Comparison of ENCODE assay signal across 13 cellular contexts in genomic region chr11:116834535-116835041, GRCh38. TPM values are rescaled to one million over a fixed set of nuclear protein-coding genes. Genes with fewer than 3 reads are reported as not detected.
DNase-seq lines count a peak whose midpoint lies in the region; ATAC-seq and TF ChIP-seq lines count a peak whose summit lies in the region.
"Not testable (repeated sequence)": the region's sequence is repeated elsewhere in the genome, so short reads cannot be mapped to it uniquely, and the experiment has no call there.
"Had no signal": no experiment of that assay in that cellular context is flagged by ENCODE, and none has a peak within 500 bp of the region (broad histone marks: within the 10 kb centered on the region; RNA-seq: fewer than 3 reads in every experiment).

No MANE protein-coding gene starts in this region.

- H3K4me3 Mint-ChIP-seq in CD4-positive, CD25-positive, alpha-beta regulatory T cell = peak overlapping the region; percentile 39 to 71 (median 58)
- peak overlapping the region; percentile 72 for H3K4me3 Mint-ChIP-seq in activated CD8-positive, alpha-beta T cell treated with anti-CD3 and anti-CD28 coated beads for 36 hours
- peak overlapping the region; percentile 77 for H3K4me3 Mint-ChIP-seq in activated naive CD8-positive, alpha-beta T cell treated with anti-CD3 and anti-CD28 coated beads for 36 hours
- H3K4me3 Mint-ChIP-seq in type B pancreatic cell = peak overlapping the region; percentile 74

- H3K4me3 ChIP-seq in CD4-positive, CD25-positive, alpha-beta regulatory T cell (ENCODE audit: low read depth, low read length); gastroesophageal sphincter; lower lobe of right lung; ovary: not testable (repeated sequence)
- peak overlapping the region; percentile 85 for H3K4me3 ChIP-seq in NB4 (ENCODE audit: low read depth, low read length)

- H3K36me3 ChIP-seq in CD4-positive, CD25-positive, alpha-beta regulatory T cell (ENCODE audit: control insufficient read depth, insufficient read depth, low read length); gastroesophageal sphincter; lower lobe of right lung; ovary: not testable (repeated sequence)

- not testable (repeated sequence) for H3K9me3 Mint-ChIP-seq in CD4-positive, CD25-positive, alpha-beta regulatory T cell; activated CD8-positive, alpha-beta T cell treated with anti-CD3 and anti-CD28 coated beads for 36 hours; activated naive CD8-positive, alpha-beta T cell treated with anti-CD3 and anti-CD28 coated beads for 36 hours; type B pancreatic cell

- peak overlapping the region in 2 of 3 donors; percentile 64 to 69 for H3K27ac Mint-ChIP-seq in CD4-positive, CD25-positive, alpha-beta regulatory T cell
- H3K27ac Mint-ChIP-seq in activated CD8-positive, alpha-beta T cell treated with anti-CD3 and anti-CD28 coated beads for 36 hours; activated naive CD8-positive, alpha-beta T cell treated with anti-CD3 and anti-CD28 coated beads for 36 hours: not testable (repeated sequence)
- H3K27ac Mint-ChIP-seq in type B pancreatic cell = peak overlapping the region; percentile 38

- POLR2A ChIA-PET in activated CD8-positive, alpha-beta T cell treated with anti-CD3 and anti-CD28 coated beads for 36 hours (lab: Charles Lee) = interaction anchor here (1.8 kb wide), 1 partner anchor 63 kb away, joined by 7 read pairs; no protein-coding TSS in a partner anchor

- not testable (repeated sequence) for H3K27ac ChIP-seq in CD4-positive, CD25-positive, alpha-beta regulatory T cell (ENCODE audit: insufficient read depth, low read length, poor library complexity, severe bottlenecking)
- H3K27ac ChIP-seq in gastroesophageal sphincter (peak overlapping the region in 3 of 4 donors; percentile 85 to 89 (median 88)), lower lobe of right lung (peak overlapping the region; percentile 88), ovary (peak overlapping the region; percentile 63 to 80)

- TF ChIP-seq CTCF in NB4 (IDR thresholded peaks at IDR 0.05; ENCODE audit: low read depth, low read length); activated CD8-positive, alpha-beta T cell treated with anti-CD3 and anti-CD28 coated beads for 36 hours (IDR thresholded peaks at IDR 0.05); gastroesophageal sphincter (IDR thresholded peaks at IDR 0.05); lower lobe of right lung (IDR thresholded peaks at IDR 0.05); ovary (IDR thresholded peaks at IDR 0.05); type B pancreatic cell (conservative IDR thresholded peaks at IDR 0.05): not testable (repeated sequence)

- H3K4me1 Mint-ChIP-seq in CD4-positive, CD25-positive, alpha-beta regulatory T cell = peaks cover 0 to 23% (median 11%) of the 10 kb centered on the region in 4 donors
- not testable (repeated sequence) for H3K4me1 Mint-ChIP-seq in activated CD8-positive, alpha-beta T cell treated with anti-CD3 and anti-CD28 coated beads for 36 hours (ENCODE audit: low read depth); activated naive CD8-positive, alpha-beta T cell treated with anti-CD3 and anti-CD28 coated beads for 36 hours; type B pancreatic cell (ENCODE audit: unreplicated experiment)

- not testable (repeated sequence) for TF ChIP-seq EP300 in gastroesophageal sphincter (IDR thresholded peaks at IDR 0.05); ovary (IDR thresholded peaks at IDR 0.05)

- H3K9me3 ChIP-seq in CD4-positive, CD25-positive, alpha-beta regulatory T cell (ENCODE audit: control insufficient read depth in 2 of 2, low read length in 2 of 2); gastroesophageal sphincter; lower lobe of right lung; ovary: not testable (repeated sequence)

- 76% methylated on average over 5 of the region's 13 CpGs; no CpG with 5 or more reads in 1 of the 2 donors for WGBS in gastroesophageal sphincter (ENCODE audit: low coverage in 1 of 2), 2 donors
- 79 to 88% (median 80%) methylated on average over 13 of the region's 13 CpGs for WGBS in ovary, 3 donors

- not testable (repeated sequence) for DNase-seq in CD4-positive, CD25-positive, alpha-beta regulatory T cell; NB4 (ENCODE audit: low read depth); activated CD8-positive, alpha-beta T cell treated with anti-CD3 and anti-CD28 coated beads for 36 hours; activated naive CD8-positive, alpha-beta T cell treated with anti-CD3 and anti-CD28 coated beads for 36 hours; lower lobe of right lung; ovary; type B pancreatic cell (ENCODE audit: extremely low spot score, unreplicated experiment)

- CTCF ChIA-PET in activated CD8-positive, alpha-beta T cell treated with anti-CD3 and anti-CD28 coated beads for 36 hours (lab: Charles Lee) = interaction anchor here (1.8 to 4.3 kb wide), 5 partner anchors 18 to 392 kb away, joined by 5 to 167 read pairs (median 14); partner anchors contain the start of genes APOA5 and ZPR1

- not testable (repeated sequence) for TF ChIP-seq POLR2A in NB4 (IDR thresholded peaks at IDR 0.05; ENCODE audit: extremely low read depth, insufficient read length); gastroesophageal sphincter (IDR thresholded peaks at IDR 0.05); ovary (IDR thresholded peaks at IDR 0.05)

- ATAC-seq in CD4-positive, CD25-positive, alpha-beta regulatory T cell (ENCODE audit: low read depth in 2 of 2); activated CD8-positive, alpha-beta T cell treated with anti-CD3 and anti-CD28 coated beads for 36 hours; gastroesophageal sphincter; lower lobe of right lung: not testable (repeated sequence)

- H3K36me3 Mint-ChIP-seq in CD4-positive, CD25-positive, alpha-beta regulatory T cell; activated CD8-positive, alpha-beta T cell treated with anti-CD3 and anti-CD28 coated beads for 36 hours (ENCODE audit: low read depth); activated naive CD8-positive, alpha-beta T cell treated with anti-CD3 and anti-CD28 coated beads for 36 hours; type B pancreatic cell: not testable (repeated sequence)

- H3K27me3 ChIP-seq in CD4-positive, CD25-positive, alpha-beta regulatory T cell (ENCODE audit: control insufficient read depth, insufficient read depth, low read length); gastroesophageal sphincter; lower lobe of right lung (ENCODE audit: low read depth); ovary: not testable (repeated sequence)

- intact Hi-C loops in activated CD8-positive, alpha-beta T cell treated with anti-CD3 and anti-CD28 coated beads for 36 hours (cut with micrococcal nuclease) = loop anchor here (5.0 kb wide), 1 partner anchor 42 kb away; the partner anchor contains the start of gene APOA5
- intact Hi-C loops in lower lobe of right lung (cut with DNase I) = not testable (repeated sequence)
- intact Hi-C loops in ovary (cut with DNase I) = loop anchor here (5.0 kb wide), 1 partner anchor 42 kb away; the partner anchor contains the start of gene APOA5 (in 4 of the 4)

- H3K27me3 Mint-ChIP-seq in CD4-positive, CD25-positive, alpha-beta regulatory T cell; activated CD8-positive, alpha-beta T cell treated with anti-CD3 and anti-CD28 coated beads for 36 hours; activated naive CD8-positive, alpha-beta T cell treated with anti-CD3 and anti-CD28 coated beads for 36 hours; type B pancreatic cell: not testable (repeated sequence)

- H3K4me1 ChIP-seq in CD4-positive, CD25-positive, alpha-beta regulatory T cell (ENCODE audit: control insufficient read depth, insufficient read depth, low read length, poor library complexity, severe bottlenecking) = peaks cover 10% of the 10 kb centered on the region
- peaks cover 0 to 36% (median 8%) of the 10 kb centered on the region in 3 donors for H3K4me1 ChIP-seq in gastroesophageal sphincter
- H3K4me1 ChIP-seq in lower lobe of right lung = peaks cover 35% of the 10 kb centered on the region
- peaks cover 26% of the 10 kb centered on the region for H3K4me1 ChIP-seq in ovary (ENCODE audit: insufficient read depth)

RNA-seq across cellular contexts. Expression of gene APOA1, which starts 2.8 kb away (rescaled TPM):
- not detected for total RNA-seq in CD4-positive, CD25-positive, alpha-beta regulatory T cell
- under 1 TPM in 1 of 4 donors, not detected in 3; 0.34 TPM for polyA plus RNA-seq in CD4-positive, CD25-positive, alpha-beta regulatory T cell
- total RNA-seq in activated CD8-positive, alpha-beta T cell treated with anti-CD3 and anti-CD28 coated beads for 36 hours = not detected
- under 1 TPM in 1 of 2 experiments, not detected in 1; 0.33 TPM for total RNA-seq in activated naive CD8-positive, alpha-beta T cell treated with anti-CD3 and anti-CD28 coated beads for 36 hours
- total RNA-seq in gastroesophageal sphincter = 1 to 10 TPM in 1 of 4 donors, not detected in 3; 1.3 TPM
- total RNA-seq in lower lobe of right lung = 3.7 TPM
- total RNA-seq in ovary = 10 to 100 TPM in 5 of 7 donors, 1 to 10 TPM in 2; 5.3 to 39.9 (median 19.0) TPM
- 10 to 100 TPM; 10.8 to 42.8 TPM for polyA plus RNA-seq in ovary
- total RNA-seq in type B pancreatic cell (ENCODE audit: low replicate concordance) = 116 and 626 TPM in 2 replicates
- total RNA-seq: G401, subcutaneous adipose tissue had no signal

RNA-seq across cellular contexts. Expression of gene APOC3, which starts 4.9 kb away (rescaled TPM):
- not detected for total RNA-seq in CD4-positive, CD25-positive, alpha-beta regulatory T cell
- polyA plus RNA-seq in CD4-positive, CD25-positive, alpha-beta regulatory T cell = not detected
- total RNA-seq in activated CD8-positive, alpha-beta T cell treated with anti-CD3 and anti-CD28 coated beads for 36 hours = not detected
- total RNA-seq in activated naive CD8-positive, alpha-beta T cell treated with anti-CD3 and anti-CD28 coated beads for 36 hours = not detected
- total RNA-seq in gastroesophageal sphincter (1 to 10 TPM in 1 of 4 donors, not detected in 3; 1.1 TPM), lower lobe of right lung (not detected), ovary (10 to 100 TPM in 1 of 7 donors, 1 to 10 TPM in 2, not detected in 4; 2.7 to 18.0 (median 4.3) TPM), type B pancreatic cell (ENCODE audit: low replicate concordance) (21.6 and 54.4 TPM in 2 replicates)
- polyA plus RNA-seq in ovary = not detected
- total RNA-seq: cardiac septum; dermis blood vessel endothelial cell; G401; subcutaneous adipose tissue; T-helper 2 cell treated with Interferon-gamma antibody and Interleukin-4, amounts not matched to agents 100 ng/mL and 5 ng/mL, for 36 hours had no signal

RNA-seq across cellular contexts. Expression of gene APOA4, which starts 11.5 kb away (rescaled TPM):
- total RNA-seq in CD4-positive, CD25-positive, alpha-beta regulatory T cell = not detected
- polyA plus RNA-seq in CD4-positive, CD25-positive, alpha-beta regulatory T cell = not detected
- not detected for total RNA-seq in activated CD8-positive, alpha-beta T cell treated with anti-CD3 and anti-CD28 coated beads for 36 hours
- total RNA-seq in activated naive CD8-positive, alpha-beta T cell treated with anti-CD3 and anti-CD28 coated beads for 36 hours = not detected
- total RNA-seq in gastroesophageal sphincter (under 1 TPM in 1 of 4 donors, not detected in 3; 0.19 TPM), lower lobe of right lung (not detected), ovary (10 to 100 TPM in 1 of 7 donors, not detected in 6; 41.7 TPM), type B pancreatic cell (ENCODE audit: low replicate concordance) (21.7 and 88.5 TPM in 2 replicates)
- under 1 TPM in 1 of 2 donors, not detected in 1; 0.19 TPM for polyA plus RNA-seq in ovary
- total RNA-seq: cardiac septum; dermis blood vessel endothelial cell; G401; subcutaneous adipose tissue; T-helper 2 cell treated with Interferon-gamma antibody and Interleukin-4, amounts not matched to agents 100 ng/mL and 5 ng/mL, for 36 hours had no signal

RNA-seq across cellular contexts. Expression of gene APOA5, which starts 42.9 kb away (rescaled TPM):
- total RNA-seq in CD4-positive, CD25-positive, alpha-beta regulatory T cell = not detected
- not detected for polyA plus RNA-seq in CD4-positive, CD25-positive, alpha-beta regulatory T cell
- total RNA-seq in activated CD8-positive, alpha-beta T cell treated with anti-CD3 and anti-CD28 coated beads for 36 hours = not detected
- total RNA-seq in activated naive CD8-positive, alpha-beta T cell treated with anti-CD3 and anti-CD28 coated beads for 36 hours = not detected
- not detected for total RNA-seq in gastroesophageal sphincter
- 0.41 TPM for total RNA-seq in lower lobe of right lung
- total RNA-seq in ovary = under 1 TPM in 2 of 7 donors, not detected in 5; 0.35 to 0.43 TPM
- polyA plus RNA-seq in ovary = not detected
- total RNA-seq in type B pancreatic cell (ENCODE audit: low replicate concordance) = 0.95 TPM in 1 of 2 replicates, not detected in the other
- total RNA-seq: cardiac septum; dermis blood vessel endothelial cell; G401; subcutaneous adipose tissue; T-helper 2 cell treated with Interferon-gamma antibody and Interleukin-4, amounts not matched to agents 100 ng/mL and 5 ng/mL, for 36 hours had no signal

RNA-seq across cellular contexts. Expression of gene ZPR1, which starts 46.8 kb away (rescaled TPM):
- 99.8 TPM for total RNA-seq in CD4-positive, CD25-positive, alpha-beta regulatory T cell
- 10 to 100 TPM; 43.4 to 53.1 (median 44.5) TPM for polyA plus RNA-seq in CD4-positive, CD25-positive, alpha-beta regulatory T cell
- 10 to 100 TPM; 89.9 TPM for total RNA-seq in activated CD8-positive, alpha-beta T cell treated with anti-CD3 and anti-CD28 coated beads for 36 hours
- 100 to 1,000 TPM; 100 to 101 TPM for total RNA-seq in activated naive CD8-positive, alpha-beta T cell treated with anti-CD3 and anti-CD28 coated beads for 36 hours
- total RNA-seq in gastroesophageal sphincter (10 to 100 TPM; 18.1 to 45.9 (median 39.2) TPM), lower lobe of right lung (35.4 TPM), ovary (10 to 100 TPM; 12.0 to 68.7 (median 37.0) TPM), type B pancreatic cell (ENCODE audit: low replicate concordance) (41.2 and 57.0 TPM in 2 replicates)
- 10 to 100 TPM; 17.8 to 58.3 TPM for polyA plus RNA-seq in ovary
